Comparison of ENCODE assay signal across 1 cellular context in the genomic region with DNA sequence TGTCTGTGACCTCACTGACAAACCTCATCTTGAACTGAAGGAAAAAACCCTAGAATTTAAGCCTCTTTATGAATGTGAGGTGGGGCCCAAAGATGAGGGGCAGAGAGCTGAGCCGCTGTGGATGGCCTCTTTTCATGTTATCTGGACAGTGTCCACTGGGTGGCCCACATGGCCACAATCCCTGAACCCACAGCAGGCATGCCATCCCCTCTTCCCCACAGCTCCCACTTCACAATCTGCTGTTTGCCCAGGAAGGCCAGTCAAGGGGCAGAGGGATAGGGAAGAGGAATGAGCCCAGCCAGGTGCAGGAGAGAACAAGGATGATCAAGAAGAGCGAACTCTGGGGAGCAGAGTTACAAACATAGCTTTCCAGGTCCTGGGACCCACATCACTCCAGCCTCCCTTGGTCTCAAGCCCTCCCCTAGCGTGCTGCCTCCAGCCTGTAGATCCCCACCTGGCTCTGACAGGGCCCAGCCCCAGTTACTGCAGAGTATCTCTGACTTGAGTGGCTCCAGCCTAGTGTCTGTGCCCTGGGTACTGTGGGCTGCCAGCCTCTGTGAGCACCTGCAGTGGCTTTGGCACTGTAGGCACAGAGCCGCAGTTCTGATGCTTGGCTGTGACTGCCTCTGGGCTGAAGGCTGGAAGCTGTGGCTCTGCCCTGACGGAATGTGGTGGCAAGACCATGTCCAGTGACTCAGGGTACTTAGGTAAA.
TF ChIP-seq lines count a peak whose summit lies in the region.

No MANE protein-coding gene starts in this region.

TF ChIP-seq in K562, 482 proteins besides CTCF, POLR2A, EP300 and RAD21 (continued from another document):
- TF ChIP-seq, protein P1, sequence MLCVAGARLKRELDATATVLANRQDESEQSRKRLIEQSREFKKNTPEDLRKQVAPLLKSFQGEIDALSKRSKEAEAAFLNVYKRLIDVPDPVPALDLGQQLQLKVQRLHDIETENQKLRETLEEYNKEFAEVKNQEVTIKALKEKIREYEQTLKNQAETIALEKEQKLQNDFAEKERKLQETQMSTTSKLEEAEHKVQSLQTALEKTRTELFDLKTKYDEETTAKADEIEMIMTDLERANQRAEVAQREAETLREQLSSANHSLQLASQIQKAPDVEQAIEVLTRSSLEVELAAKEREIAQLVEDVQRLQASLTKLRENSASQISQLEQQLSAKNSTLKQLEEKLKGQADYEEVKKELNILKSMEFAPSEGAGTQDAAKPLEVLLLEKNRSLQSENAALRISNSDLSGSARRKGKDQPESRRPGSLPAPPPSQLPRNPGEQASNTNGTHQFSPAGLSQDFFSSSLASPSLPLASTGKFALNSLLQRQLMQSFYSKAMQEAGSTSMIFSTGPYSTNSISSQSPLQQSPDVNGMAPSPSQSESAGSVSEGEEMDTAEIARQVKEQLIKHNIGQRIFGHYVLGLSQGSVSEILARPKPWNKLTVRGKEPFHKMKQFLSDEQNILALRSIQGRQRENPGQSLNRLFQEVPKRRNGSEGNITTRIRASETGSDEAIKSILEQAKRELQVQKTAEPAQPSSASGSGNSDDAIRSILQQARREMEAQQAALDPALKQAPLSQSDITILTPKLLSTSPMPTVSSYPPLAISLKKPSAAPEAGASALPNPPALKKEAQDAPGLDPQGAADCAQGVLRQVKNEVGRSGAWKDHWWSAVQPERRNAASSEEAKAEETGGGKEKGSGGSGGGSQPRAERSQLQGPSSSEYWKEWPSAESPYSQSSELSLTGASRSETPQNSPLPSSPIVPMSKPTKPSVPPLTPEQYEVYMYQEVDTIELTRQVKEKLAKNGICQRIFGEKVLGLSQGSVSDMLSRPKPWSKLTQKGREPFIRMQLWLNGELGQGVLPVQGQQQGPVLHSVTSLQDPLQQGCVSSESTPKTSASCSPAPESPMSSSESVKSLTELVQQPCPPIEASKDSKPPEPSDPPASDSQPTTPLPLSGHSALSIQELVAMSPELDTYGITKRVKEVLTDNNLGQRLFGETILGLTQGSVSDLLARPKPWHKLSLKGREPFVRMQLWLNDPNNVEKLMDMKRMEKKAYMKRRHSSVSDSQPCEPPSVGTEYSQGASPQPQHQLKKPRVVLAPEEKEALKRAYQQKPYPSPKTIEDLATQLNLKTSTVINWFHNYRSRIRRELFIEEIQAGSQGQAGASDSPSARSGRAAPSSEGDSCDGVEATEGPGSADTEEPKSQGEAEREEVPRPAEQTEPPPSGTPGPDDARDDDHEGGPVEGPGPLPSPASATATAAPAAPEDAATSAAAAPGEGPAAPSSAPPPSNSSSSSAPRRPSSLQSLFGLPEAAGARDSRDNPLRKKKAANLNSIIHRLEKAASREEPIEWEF (CRISPR knock-in tag; IDR thresholded peaks at IDR 0.05) = no peak
- TF ChIP-seq POLR2AphosphoS5 (IDR thresholded peaks at IDR 0.05; ENCODE audit: control insufficient read depth, insufficient read depth, low read depth, low read length) (peak; percentile 31; the same call in 1 of the 2 replicates), MED1 (CRISPR knock-in tag; IDR thresholded peaks at IDR 0.05; ENCODE audit: borderline replicate concordance) (no peak), ZNF75A (CRISPR knock-in tag; IDR thresholded peaks at IDR 0.05) (no peak), EGR1 (conservative IDR thresholded peaks at IDR 0.05) (no peak), SMARCB1 (IDR thresholded peaks at IDR 0.05; ENCODE audit: insufficient read length, low read depth) (no peak), SMAD4 (CRISPR knock-in tag; conservative IDR thresholded peaks at IDR 0.05) (no peak), CEBPB (tag; IDR thresholded peaks at IDR 0.05) (no peak), SMARCA5 (IDR thresholded peaks at IDR 0.05) (no peak)
- TF ChIP-seq, protein P2, sequence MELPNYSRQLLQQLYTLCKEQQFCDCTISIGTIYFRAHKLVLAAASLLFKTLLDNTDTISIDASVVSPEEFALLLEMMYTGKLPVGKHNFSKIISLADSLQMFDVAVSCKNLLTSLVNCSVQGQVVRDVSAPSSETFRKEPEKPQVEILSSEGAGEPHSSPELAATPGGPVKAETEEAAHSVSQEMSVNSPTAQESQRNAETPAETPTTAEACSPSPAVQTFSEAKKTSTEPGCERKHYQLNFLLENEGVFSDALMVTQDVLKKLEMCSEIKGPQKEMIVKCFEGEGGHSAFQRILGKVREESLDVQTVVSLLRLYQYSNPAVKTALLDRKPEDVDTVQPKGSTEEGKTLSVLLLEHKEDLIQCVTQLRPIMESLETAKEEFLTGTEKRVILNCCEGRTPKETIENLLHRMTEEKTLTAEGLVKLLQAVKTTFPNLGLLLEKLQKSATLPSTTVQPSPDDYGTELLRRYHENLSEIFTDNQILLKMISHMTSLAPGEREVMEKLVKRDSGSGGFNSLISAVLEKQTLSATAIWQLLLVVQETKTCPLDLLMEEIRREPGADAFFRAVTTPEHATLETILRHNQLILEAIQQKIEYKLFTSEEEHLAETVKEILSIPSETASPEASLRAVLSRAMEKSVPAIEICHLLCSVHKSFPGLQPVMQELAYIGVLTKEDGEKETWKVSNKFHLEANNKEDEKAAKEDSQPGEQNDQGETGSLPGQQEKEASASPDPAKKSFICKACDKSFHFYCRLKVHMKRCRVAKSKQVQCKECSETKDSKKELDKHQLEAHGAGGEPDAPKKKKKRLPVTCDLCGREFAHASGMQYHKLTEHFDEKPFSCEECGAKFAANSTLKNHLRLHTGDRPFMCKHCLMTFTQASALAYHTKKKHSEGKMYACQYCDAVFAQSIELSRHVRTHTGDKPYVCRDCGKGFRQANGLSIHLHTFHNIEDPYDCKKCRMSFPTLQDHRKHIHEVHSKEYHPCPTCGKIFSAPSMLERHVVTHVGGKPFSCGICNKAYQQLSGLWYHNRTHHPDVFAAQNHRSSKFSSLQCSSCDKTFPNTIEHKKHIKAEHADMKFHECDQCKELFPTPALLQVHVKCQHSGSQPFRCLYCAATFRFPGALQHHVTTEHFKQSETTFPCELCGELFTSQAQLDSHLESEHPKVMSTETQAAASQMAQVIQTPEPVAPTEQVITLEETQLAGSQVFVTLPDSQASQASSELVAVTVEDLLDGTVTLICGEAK (IDR thresholded peaks at IDR 0.05) = no peak
- TF ChIP-seq, protein P2 (CRISPR knock-in tag; IDR thresholded peaks at IDR 0.05) = no peak
